Comparison of ENCODE assay signal across 23 cellular contexts in the genomic region with DNA sequence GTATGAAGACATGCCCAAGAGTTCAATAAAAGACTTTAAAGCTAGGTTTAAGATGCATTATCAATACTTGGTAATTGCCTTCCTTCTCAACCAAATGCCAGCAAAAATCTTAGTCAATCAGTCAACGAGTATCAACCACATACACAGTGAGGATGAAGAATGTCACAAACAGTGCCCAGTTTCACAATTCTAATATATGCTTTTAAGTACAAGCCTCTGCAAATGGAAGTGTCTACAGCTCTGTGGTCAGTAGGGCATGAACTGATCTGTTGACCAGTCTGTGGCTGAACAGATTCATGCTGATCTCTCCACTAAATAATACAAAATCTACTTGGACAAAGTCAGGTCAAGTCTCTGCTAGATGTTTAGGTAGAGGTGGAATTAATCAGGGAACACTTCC. TPM values are rescaled to one million over a fixed set of nuclear protein-coding genes. Genes with fewer than 3 reads are reported as not detected.
"Had no signal": no experiment of that assay in that cellular context is flagged by ENCODE, and none has a peak within 500 bp of the region (broad histone marks: within the 10 kb centered on the region; RNA-seq: fewer than 3 reads in every experiment).

No MANE protein-coding gene starts in this region.

- H3K4me2 ChIP-seq: SK-N-SH had no signal

- H3K9ac ChIP-seq: SK-N-SH had no signal

- H3K4me3 ChIP-seq: MG63 had no signal

- H3K27ac ChIP-seq: RWPE1 had no signal

- H3K27me3 ChIP-seq: MG63 had no signal

- H3K36me3 ChIP-seq: MG63 had no signal

- H3K9me3 ChIP-seq: MG63, SK-N-SH had no signal

- DNase-seq: IMR-90, Karpas-422, KG1, MG63, NCI-H1092, NCI-H1105 treated with DMSO at 0.1 percent for 48 hours, NCI-H1436, NCI-H187, NCI-H2029, NCI-H2081 treated with DMSO at 0.1 percent for 48 hours, NCI-H2171, NCI-H226, NCI-H446, NCI-H510A, NCI-H524 treated with DMSO at 0.1 percent for 48 hours, NCI-H69, NCI-H774, PC-3, SHP77, SK-N-SH, SW 1271 had no signal

- ATAC-seq: Panc1, PC-3 had no signal

RNA-seq across cellular contexts. Expression of gene PPARGC1A, which starts 27.9 kb away (rescaled TPM):
- total RNA-seq: PC-3 had no signal
